ENCODE assay signal across 9 cellular contexts in genomic region chr5:103587185-103587748, GRCh38. TPM values are rescaled to one million over a fixed set of nuclear protein-coding genes. Genes with fewer than 3 reads are reported as not detected.
DNase-seq lines count a peak whose midpoint lies in the region; ATAC-seq and TF ChIP-seq lines count a peak whose summit lies in the region.
"Had no signal": no experiment of that assay in that cellular context is flagged by ENCODE, and none has a peak within 500 bp of the region (broad histone marks: within the 10 kb centered on the region; RNA-seq: fewer than 3 reads in every experiment).

No MANE protein-coding gene starts in this region.

- H3K36me3 Mint-ChIP-seq in endodermal cell (ENCODE audit: low read depth), result no peaks in the 10 kb centered on the region
- H3K36me3 Mint-ChIP-seq in activated CD4-positive, alpha-beta T cell treated with anti-CD3 and anti-CD28 coated beads, Interleukin-2, amount 10 ng/mL, durations not matched to agents 7 days and 5 days (ENCODE audit: low read depth), result no peaks in the 10 kb centered on the region

- no peaks in the 10 kb centered on the region for H3K36me3 ChIP-seq in endodermal cell (ENCODE audit: control insufficient read depth, insufficient read depth, low read length)
- H3K36me3 ChIP-seq: BLaER1 treated with 17β-estradiol and CSF1 and Interleukin-3, amounts not matched to agents 10 nM and 100 nM had no signal

- CTCF ChIA-PET in activated CD4-positive, alpha-beta T cell treated with anti-CD3 and anti-CD28 coated beads, Interleukin-2, amount 10 ng/mL, durations not matched to agents 7 days and 5 days (lab: Charles Lee), result no interaction called here

- WGBS in endodermal cell (ENCODE audit: insufficient coverage in 1 of 2, insufficient read length in 1 of 2), 2 experiments, result 80% methylated on average over 2 of the region's 2 CpGs; no CpG with 5 or more reads in 1 of the 2 experiments

- TF ChIP-seq CTCF in endodermal cell (conservative IDR thresholded peaks at IDR 0.05), result peak; percentile 73
- no peak for TF ChIP-seq CTCF in omental fat pad (IDR thresholded peaks at IDR 0.05)

- H3K27ac Mint-ChIP-seq in endodermal cell, result no peak overlapping the region
- no peak overlapping the region for H3K27ac Mint-ChIP-seq in activated CD4-positive, alpha-beta T cell treated with anti-CD3 and anti-CD28 coated beads, Interleukin-2, amount 10 ng/mL, durations not matched to agents 7 days and 5 days

- no peaks in the 10 kb centered on the region for H3K4me1 ChIP-seq in endodermal cell (ENCODE audit: control insufficient read depth, insufficient read depth, low read length)

- POLR2A ChIA-PET in activated CD4-positive, alpha-beta T cell treated with anti-CD3 and anti-CD28 coated beads, Interleukin-2, amount 10 ng/mL, durations not matched to agents 7 days and 5 days (lab: Charles Lee), result no interaction called here

- H3K4me3 ChIP-seq in endodermal cell (ENCODE audit: low read length), result no peak overlapping the region
- H3K4me3 ChIP-seq: BLaER1 treated with 17β-estradiol and CSF1 and Interleukin-3, amounts not matched to agents 10 nM and 100 nM had no signal

- no peaks in the 10 kb centered on the region for H3K9me3 ChIP-seq in endodermal cell (ENCODE audit: control insufficient read depth, low read length)
- H3K9me3 ChIP-seq: BLaER1 treated with 17β-estradiol and CSF1 and Interleukin-3, amounts not matched to agents 10 nM and 100 nM had no signal

- DNase-seq in NCI-H510A treated with DMSO at 0.1 percent for 48 hours (lab: John Stamatoyannopoulos, UW) (peak; percentile 64), NCI-H510A (lab: John Stamatoyannopoulos, UW) (no peak), NCI-H526 (lab: John Stamatoyannopoulos, UW) (peak; percentile 22 to 40), endodermal cell (no peak), renal cortical epithelial cell (ENCODE audit: low read depth) (peak; percentile 48), omental fat pad (ENCODE audit: low spot score) (no peak), KG1 (lab: John Stamatoyannopoulos, UW) (no peak)
- DNase-seq in activated CD4-positive, alpha-beta T cell treated with anti-CD3 and anti-CD28 coated beads, Interleukin-2, amount 10 ng/mL, durations not matched to agents 7 days and 5 days, result no peak

- no peaks in the 10 kb centered on the region for H3K27me3 ChIP-seq in endodermal cell (ENCODE audit: control insufficient read depth, insufficient read depth, low read length, poor library complexity, severe bottlenecking)
- H3K27me3 ChIP-seq: BLaER1 treated with 17β-estradiol and CSF1 and Interleukin-3, amounts not matched to agents 10 nM and 100 nM had no signal

- H3K27ac ChIP-seq in endodermal cell (ENCODE audit: low read depth, low read length), result no peak overlapping the region
- H3K27ac ChIP-seq: BLaER1 treated with 17β-estradiol and CSF1 and Interleukin-3, amounts not matched to agents 10 nM and 100 nM had no signal

- H3K27me3 Mint-ChIP-seq in endodermal cell (ENCODE audit: insufficient read depth), result no peaks in the 10 kb centered on the region
- no peaks in the 10 kb centered on the region for H3K27me3 Mint-ChIP-seq in activated CD4-positive, alpha-beta T cell treated with anti-CD3 and anti-CD28 coated beads, Interleukin-2, amount 10 ng/mL, durations not matched to agents 7 days and 5 days

- H3K4me3 Mint-ChIP-seq in endodermal cell, result no peak overlapping the region
- H3K4me3 Mint-ChIP-seq in activated CD4-positive, alpha-beta T cell treated with anti-CD3 and anti-CD28 coated beads, Interleukin-2, amount 10 ng/mL, durations not matched to agents 7 days and 5 days, result no peak overlapping the region

- peaks cover 4% of the 10 kb centered on the region for H3K4me1 Mint-ChIP-seq in endodermal cell
- no peaks in the 10 kb centered on the region for H3K4me1 Mint-ChIP-seq in activated CD4-positive, alpha-beta T cell treated with anti-CD3 and anti-CD28 coated beads, Interleukin-2, amount 10 ng/mL, durations not matched to agents 7 days and 5 days

- no peak for ATAC-seq in omental fat pad (ENCODE audit: low FRiP score)

- no peak overlapping the region for H3K9ac ChIP-seq in endodermal cell (ENCODE audit: extremely low read depth, low read length, poor library complexity, severe bottlenecking)
- H3K9ac ChIP-seq: BLaER1 treated with 17β-estradiol and CSF1 and Interleukin-3, amounts not matched to agents 10 nM and 100 nM had no signal

- H3K9me3 Mint-ChIP-seq in endodermal cell, result no peaks in the 10 kb centered on the region
- no peaks in the 10 kb centered on the region for H3K9me3 Mint-ChIP-seq in activated CD4-positive, alpha-beta T cell treated with anti-CD3 and anti-CD28 coated beads, Interleukin-2, amount 10 ng/mL, durations not matched to agents 7 days and 5 days

RNA-seq across cellular contexts. Expression of gene NUDT12, which starts 24.7 kb away (rescaled TPM):
- 10 to 100 TPM; 15.3 to 24.5 TPM for total RNA-seq in endodermal cell
- polyA plus RNA-seq in endodermal cell (2013, experiment 1 of 2), result 11.5 TPM
- 13.9 TPM for polyA plus RNA-seq in endodermal cell (2013, experiment 2 of 2)
- 15.3 and 16.8 TPM in 2 replicates for total RNA-seq in renal cortical epithelial cell
- 10 to 100 TPM in 1 of 4 donors, 1 to 10 TPM in 3; 3.5 to 14.3 (median 5.8) TPM for total RNA-seq in omental fat pad
- total RNA-seq in activated CD4-positive, alpha-beta T cell treated with anti-CD3 and anti-CD28 coated beads, Interleukin-2, amount 10 ng/mL, durations not matched to agents 7 days and 5 days, result under 1 TPM; 0.62 to 0.85 TPM

Comparison
In these comparisons a context has a peak if more than half of its experiments do, and no peak if none do; other contexts are left out.
1. DNase-seq: peak in NCI-H510A treated with DMSO at 0.1 percent for 48 hours (single experiment), NCI-H526 (2 of 2) and renal cortical epithelial cell (single experiment); none in NCI-H510A (single experiment), endodermal cell (single experiment), omental fat pad (single experiment), activated CD4-positive, alpha-beta T cell treated with anti-CD3 and anti-CD28 coated beads, Interleukin-2, amount 10 ng/mL, durations not matched to agents 7 days and 5 days (single experiment) and KG1 (single experiment).